8 cellular contexts compared by ENCODE assay signal in genomic region chr16:89217388-89218191, GRCh38. TPM values are rescaled to one million over a fixed set of nuclear protein-coding genes. Genes with fewer than 3 reads are reported as not detected.
A peak's percentile ranks its signal among the peaks of the same experiment; 100 is the strongest.
DNase-seq lines count a peak whose midpoint lies in the region; ATAC-seq and TF ChIP-seq lines count a peak whose summit lies in the region.

Gene ZNF778 (plus strand): TSS chr16:89217703. CDS start chr16:89221128, 3,425 bp downstream.

- H3K9me2 ChIP-seq in OCI-LY1 (ENCODE audit: low read depth, low read length) = no peaks in the 10 kb centered on the region

- H2AFZ ChIP-seq in OCI-LY1 (ENCODE audit: low read length) = peak within 1 kb of the TSS; percentile 71; the same call in 1 of the 2 replicates

- peak within 1 kb of the TSS; percentile 97 for H3K27ac ChIP-seq in CD4-positive, CD25-positive, alpha-beta regulatory T cell (ENCODE audit: insufficient read depth, low read length, poor library complexity, severe bottlenecking)
- H3K27ac ChIP-seq in OCI-LY1 (ENCODE audit: low read depth, low read length, poor library complexity, severe bottlenecking) (peak within 1 kb of the TSS; percentile 53), epithelial cell of prostate (peak within 1 kb of the TSS; percentile 87)

- H3K4me1 ChIP-seq in CD4-positive, CD25-positive, alpha-beta regulatory T cell (ENCODE audit: control insufficient read depth, insufficient read depth, low read length, poor library complexity, severe bottlenecking) = peaks cover 20% of the 10 kb centered on the region
- peaks cover 18% of the 10 kb centered on the region for H3K4me1 ChIP-seq in OCI-LY1 (ENCODE audit: insufficient read depth, low read length, severe bottlenecking)

- 0 out of 2 replicates have a peak, but pooled peaks cover 5% of the 10 kb centered on the region for H3K79me2 ChIP-seq in OCI-LY1 (ENCODE audit: insufficient read depth, low read length)

- peak within 1 kb of the TSS; percentile 78 for H3K9ac ChIP-seq in OCI-LY1 (ENCODE audit: low read length)

- H3K27ac Mint-ChIP-seq in CD4-positive, CD25-positive, alpha-beta regulatory T cell = peak within 1 kb of the TSS; percentile 86 to 93 (median 89)

- peak; percentile 81 to 82 for ATAC-seq in CD4-positive, CD25-positive, alpha-beta regulatory T cell (ENCODE audit: low read depth in 2 of 2)
- peak; percentile 81 for ATAC-seq in GM19328 (IDR thresholded peaks at IDR 0.05; ENCODE audit: unreplicated experiment)
- peak; percentile 88 for ATAC-seq in HG03521 (IDR thresholded peaks at IDR 0.05; ENCODE audit: unreplicated experiment)

- no peaks in the 10 kb centered on the region for H3K9me3 ChIP-seq in CD4-positive, CD25-positive, alpha-beta regulatory T cell (ENCODE audit: control insufficient read depth in 2 of 2, low read length in 2 of 2)
- H3K9me3 ChIP-seq in OCI-LY1 (ENCODE audit: low read length) = no peaks in the 10 kb centered on the region

- H3K4me3 Mint-ChIP-seq in CD4-positive, CD25-positive, alpha-beta regulatory T cell = peak within 1 kb of the TSS; percentile 80 to 98 (median 88)

- H3K4me2 ChIP-seq in OCI-LY1 (ENCODE audit: low read length) = peak within 1 kb of the TSS; percentile 90

- H3F3A ChIP-seq in OCI-LY1 (ENCODE audit: insufficient read depth, low read length) = no peaks in the 10 kb centered on the region

- DNase-seq in CD4-positive, CD25-positive, alpha-beta regulatory T cell = peak; percentile 79 to 91 (median 86)
- DNase-seq in activated T-cell treated with anti-CD3 and anti-CD28 coated beads for 4 hours (peak; percentile 63), epithelial cell of prostate (ENCODE audit: low read depth, low spot score) (peak; percentile 40), mucosa of gallbladder (ENCODE audit: low spot score) (peak; percentile 82)
- DNase-seq in stimulated activated CD8-positive, alpha-beta memory T cell treated with anti-CD3 and anti-CD28 coated beads, Interleukin-4, amount 100 ng/mL, for 1 hour (ENCODE audit: low read depth in 2 of 2, low spot score in 1 of 2) = peak; percentile 45 to 56

- H3K36me3 ChIP-seq in CD4-positive, CD25-positive, alpha-beta regulatory T cell (ENCODE audit: control insufficient read depth, insufficient read depth, low read length) = peaks cover 16% of the 10 kb centered on the region
- H3K36me3 ChIP-seq in OCI-LY1 (ENCODE audit: insufficient read depth, low read length) = peaks cover 15% of the 10 kb centered on the region

- no peaks in the 10 kb centered on the region for H4K20me1 ChIP-seq in OCI-LY1 (ENCODE audit: insufficient read depth, low read length)

- TF ChIP-seq CTCF in OCI-LY1 (IDR thresholded peaks at IDR 0.05; ENCODE audit: low read length) = no peak

- no peaks in the 10 kb centered on the region for H3K9me3 Mint-ChIP-seq in CD4-positive, CD25-positive, alpha-beta regulatory T cell

- peaks cover 9% of the 10 kb centered on the region for H3K36me3 Mint-ChIP-seq in CD4-positive, CD25-positive, alpha-beta regulatory T cell

- H3K27me3 ChIP-seq in CD4-positive, CD25-positive, alpha-beta regulatory T cell (ENCODE audit: control insufficient read depth, insufficient read depth, low read length) = no peaks in the 10 kb centered on the region
- H3K27me3 ChIP-seq in OCI-LY1 (ENCODE audit: insufficient read depth, low read length) = no peaks in the 10 kb centered on the region

- no peaks in the 10 kb centered on the region for H3K27me3 Mint-ChIP-seq in CD4-positive, CD25-positive, alpha-beta regulatory T cell

- H3K4me3 ChIP-seq in CD4-positive, CD25-positive, alpha-beta regulatory T cell (ENCODE audit: low read depth, low read length) = peak within 1 kb of the TSS; percentile 86
- H3K4me3 ChIP-seq in OCI-LY1 (ENCODE audit: low read depth, low read length, poor library complexity, severe bottlenecking) = peak within 1 kb of the TSS; percentile 96

- H3K4me1 Mint-ChIP-seq in CD4-positive, CD25-positive, alpha-beta regulatory T cell = peaks cover 13 to 44% (median 22%) of the 10 kb centered on the region in 4 donors

RNA-seq across cellular contexts. Expression of gene ZNF778, which starts in this region (rescaled TPM):
- 7.9 TPM for total RNA-seq in CD4-positive, CD25-positive, alpha-beta regulatory T cell
- 1 to 10 TPM; 3.3 to 4.9 (median 3.9) TPM for polyA plus RNA-seq in CD4-positive, CD25-positive, alpha-beta regulatory T cell
- total RNA-seq in mucosa of gallbladder = 13.2 TPM

Comparison
In these comparisons a context has a peak if more than half of its experiments do, and no peak if none do; other contexts are left out.
1. Peak in every context shown above with its lines: DNase-seq, ATAC-seq, H3K4me3 ChIP-seq and H3K27ac ChIP-seq.